In genomic region chr17:41284546-41284945, GRCh38 we compare ENCODE assay signal across 1 cellular context.
TF ChIP-seq lines count a peak whose summit lies in the region.

No MANE protein-coding gene starts in this region.

TF ChIP-seq in A549, 52 proteins besides CTCF, POLR2A, EP300 and RAD21 (continued from another document):
- TF ChIP-seq, protein P1, sequence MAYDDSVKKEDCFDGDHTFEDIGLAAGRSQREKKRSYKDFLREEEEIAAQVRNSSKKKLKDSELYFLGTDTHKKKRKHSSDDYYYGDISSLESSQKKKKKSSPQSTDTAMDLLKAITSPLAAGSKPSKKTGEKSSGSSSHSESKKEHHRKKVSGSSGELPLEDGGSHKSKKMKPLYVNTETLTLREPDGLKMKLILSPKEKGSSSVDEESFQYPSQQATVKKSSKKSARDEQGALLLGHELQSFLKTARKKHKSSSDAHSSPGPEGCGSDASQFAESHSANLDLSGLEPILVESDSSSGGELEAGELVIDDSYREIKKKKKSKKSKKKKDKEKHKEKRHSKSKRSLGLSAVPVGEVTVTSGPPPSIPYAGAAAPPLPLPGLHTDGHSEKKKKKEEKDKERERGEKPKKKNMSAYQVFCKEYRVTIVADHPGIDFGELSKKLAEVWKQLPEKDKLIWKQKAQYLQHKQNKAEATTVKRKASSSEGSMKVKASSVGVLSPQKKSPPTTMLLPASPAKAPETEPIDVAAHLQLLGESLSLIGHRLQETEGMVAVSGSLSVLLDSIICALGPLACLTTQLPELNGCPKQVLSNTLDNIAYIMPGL (CRISPR knock-in tag; IDR thresholded peaks at IDR 0.05; ENCODE audit: borderline replicate concordance), result no peak
- TF ChIP-seq CBX8 (IDR thresholded peaks at IDR 0.05), result no peak
- TF ChIP-seq ZC3H11A (IDR thresholded peaks at IDR 0.05), result no peak
- TF ChIP-seq PBX3 (IDR thresholded peaks at IDR 0.05), result no peak
- TF ChIP-seq BCL3 (IDR thresholded peaks at IDR 0.05), result no peak
- no peak for TF ChIP-seq MAZ (IDR thresholded peaks at IDR 0.05; ENCODE audit: borderline replicate concordance, low read depth, low read length)
- TF ChIP-seq NR3C1 (IDR thresholded peaks at IDR 0.05), result no peak
